In the genomic region with DNA sequence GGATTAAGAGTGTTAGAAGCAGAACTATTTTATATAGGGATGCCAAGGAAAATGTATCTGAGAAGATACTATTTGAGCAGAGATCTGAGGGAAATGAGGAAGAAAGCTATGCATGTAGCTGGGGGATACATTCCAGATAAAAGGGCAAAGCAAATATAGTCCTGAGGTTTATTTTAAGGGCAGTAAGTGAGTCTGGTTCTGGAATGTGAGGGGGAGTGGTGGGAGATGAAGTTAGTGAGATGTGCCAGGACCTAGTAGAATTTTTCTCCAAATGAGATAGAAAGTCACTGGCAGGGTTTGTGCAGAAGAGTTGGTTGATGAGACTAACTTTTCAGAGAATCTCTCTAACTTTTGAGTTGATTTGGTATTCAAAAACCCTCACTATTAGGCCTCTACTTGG, we compare ENCODE assay signal across 1 cellular context.
TF ChIP-seq lines count a peak whose summit lies in the region.

No MANE protein-coding gene starts in this region.

TF ChIP-seq in WTC11, 78 proteins besides CTCF, POLR2A, EP300 and RAD21 (continued from another document):
- TF ChIP-seq FOXP4 (CRISPR knock-in tag; IDR thresholded peaks at IDR 0.05) (no peak), TP53 (CRISPR knock-in tag; IDR thresholded peaks at IDR 0.05) (no peak), SP1 (CRISPR knock-in tag; conservative IDR thresholded peaks at IDR 0.05) (no peak), OVOL2 (CRISPR knock-in tag; IDR thresholded peaks at IDR 0.05; ENCODE audit: borderline replicate concordance) (no peak), ZNF425 (CRISPR knock-in tag; conservative IDR thresholded peaks at IDR 0.05) (no peak), ZNF416 (CRISPR knock-in tag; IDR thresholded peaks at IDR 0.05) (no peak), NR3C1 (CRISPR knock-in tag; conservative IDR thresholded peaks at IDR 0.05; ENCODE audit: low read depth) (no peak), TEAD1 (CRISPR knock-in tag; IDR thresholded peaks at IDR 0.05) (no peak), ZBTB43 (CRISPR knock-in tag; IDR thresholded peaks at IDR 0.05) (no peak), E2F1 (CRISPR knock-in tag; IDR thresholded peaks at IDR 0.05) (no peak), SMAD4 (CRISPR knock-in tag; IDR thresholded peaks at IDR 0.05) (no peak), ETV6 (CRISPR knock-in tag; IDR thresholded peaks at IDR 0.05) (no peak), CREB1 (CRISPR knock-in tag; IDR thresholded peaks at IDR 0.05) (no peak), RORB (CRISPR knock-in tag; IDR thresholded peaks at IDR 0.05) (no peak)
- TF ChIP-seq, protein P1, sequence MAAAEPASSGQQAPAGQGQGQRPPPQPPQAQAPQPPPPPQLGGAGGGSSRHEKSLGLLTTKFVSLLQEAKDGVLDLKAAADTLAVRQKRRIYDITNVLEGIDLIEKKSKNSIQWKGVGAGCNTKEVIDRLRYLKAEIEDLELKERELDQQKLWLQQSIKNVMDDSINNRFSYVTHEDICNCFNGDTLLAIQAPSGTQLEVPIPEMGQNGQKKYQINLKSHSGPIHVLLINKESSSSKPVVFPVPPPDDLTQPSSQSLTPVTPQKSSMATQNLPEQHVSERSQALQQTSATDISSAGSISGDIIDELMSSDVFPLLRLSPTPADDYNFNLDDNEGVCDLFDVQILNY (CRISPR knock-in tag; IDR thresholded peaks at IDR 0.05), result no peak
- TF ChIP-seq, protein P2, sequence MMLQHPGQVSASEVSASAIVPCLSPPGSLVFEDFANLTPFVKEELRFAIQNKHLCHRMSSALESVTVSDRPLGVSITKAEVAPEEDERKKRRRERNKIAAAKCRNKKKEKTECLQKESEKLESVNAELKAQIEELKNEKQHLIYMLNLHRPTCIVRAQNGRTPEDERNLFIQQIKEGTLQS (CRISPR knock-in tag; conservative IDR thresholded peaks at IDR 0.05), result no peak
- TF ChIP-seq, protein P3, sequence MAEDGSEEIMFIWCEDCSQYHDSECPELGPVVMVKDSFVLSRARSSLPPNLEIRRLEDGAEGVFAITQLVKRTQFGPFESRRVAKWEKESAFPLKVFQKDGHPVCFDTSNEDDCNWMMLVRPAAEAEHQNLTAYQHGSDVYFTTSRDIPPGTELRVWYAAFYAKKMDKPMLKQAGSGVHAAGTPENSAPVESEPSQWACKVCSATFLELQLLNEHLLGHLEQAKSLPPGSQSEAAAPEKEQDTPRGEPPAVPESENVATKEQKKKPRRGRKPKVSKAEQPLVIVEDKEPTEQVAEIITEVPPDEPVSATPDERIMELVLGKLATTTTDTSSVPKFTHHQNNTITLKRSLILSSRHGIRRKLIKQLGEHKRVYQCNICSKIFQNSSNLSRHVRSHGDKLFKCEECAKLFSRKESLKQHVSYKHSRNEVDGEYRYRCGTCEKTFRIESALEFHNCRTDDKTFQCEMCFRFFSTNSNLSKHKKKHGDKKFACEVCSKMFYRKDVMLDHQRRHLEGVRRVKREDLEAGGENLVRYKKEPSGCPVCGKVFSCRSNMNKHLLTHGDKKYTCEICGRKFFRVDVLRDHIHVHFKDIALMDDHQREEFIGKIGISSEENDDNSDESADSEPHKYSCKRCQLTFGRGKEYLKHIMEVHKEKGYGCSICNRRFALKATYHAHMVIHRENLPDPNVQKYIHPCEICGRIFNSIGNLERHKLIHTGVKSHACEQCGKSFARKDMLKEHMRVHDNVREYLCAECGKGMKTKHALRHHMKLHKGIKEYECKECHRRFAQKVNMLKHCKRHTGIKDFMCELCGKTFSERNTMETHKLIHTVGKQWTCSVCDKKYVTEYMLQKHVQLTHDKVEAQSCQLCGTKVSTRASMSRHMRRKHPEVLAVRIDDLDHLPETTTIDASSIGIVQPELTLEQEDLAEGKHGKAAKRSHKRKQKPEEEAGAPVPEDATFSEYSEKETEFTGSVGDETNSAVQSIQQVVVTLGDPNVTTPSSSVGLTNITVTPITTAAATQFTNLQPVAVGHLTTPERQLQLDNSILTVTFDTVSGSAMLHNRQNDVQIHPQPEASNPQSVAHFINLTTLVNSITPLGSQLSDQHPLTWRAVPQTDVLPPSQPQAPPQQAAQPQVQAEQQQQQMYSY (CRISPR knock-in tag; IDR thresholded peaks at IDR 0.05), result no peak
- TF ChIP-seq, protein P4, sequence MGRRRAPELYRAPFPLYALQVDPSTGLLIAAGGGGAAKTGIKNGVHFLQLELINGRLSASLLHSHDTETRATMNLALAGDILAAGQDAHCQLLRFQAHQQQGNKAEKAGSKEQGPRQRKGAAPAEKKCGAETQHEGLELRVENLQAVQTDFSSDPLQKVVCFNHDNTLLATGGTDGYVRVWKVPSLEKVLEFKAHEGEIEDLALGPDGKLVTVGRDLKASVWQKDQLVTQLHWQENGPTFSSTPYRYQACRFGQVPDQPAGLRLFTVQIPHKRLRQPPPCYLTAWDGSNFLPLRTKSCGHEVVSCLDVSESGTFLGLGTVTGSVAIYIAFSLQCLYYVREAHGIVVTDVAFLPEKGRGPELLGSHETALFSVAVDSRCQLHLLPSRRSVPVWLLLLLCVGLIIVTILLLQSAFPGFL (CRISPR knock-in tag; IDR thresholded peaks at IDR 0.05; ENCODE audit: borderline replicate concordance), result no peak
